In genomic region chr4:105206214-105206613, GRCh38 we compare ENCODE assay signal across 31 cellular contexts.
"Had no signal": no experiment of that assay in that cellular context is flagged by ENCODE, and none has a peak within 500 bp of the region (broad histone marks: within the 10 kb centered on the region; RNA-seq: fewer than 3 reads in every experiment).

No MANE protein-coding gene starts in this region.

- DNase-seq: activated CD4-positive, alpha-beta T cell treated with anti-CD3 and anti-CD28 coated beads for 48 hours; activated CD4-positive, alpha-beta T cell treated with anti-CD3 and anti-CD28 coated beads, Interleukin-2, amount 50 U/mL, for 48 hours; activated CD8-positive, alpha-beta memory T cell treated with anti-CD3 and anti-CD28 coated beads for 24 hours; activated CD8-positive, alpha-beta memory T cell treated with anti-CD3 and anti-CD28 coated beads, Interleukin-2, amount 50 U/mL, for 4 hours; activated effector memory CD4-positive, alpha-beta T cell treated with anti-CD3 and anti-CD28 coated beads, Interleukin-2, amount 50 U/mL, for 16 hours; activated naive CD4-positive, alpha-beta T cell treated with anti-CD3 and anti-CD28 coated beads for 36 hours; activated naive CD8-positive, alpha-beta T cell treated with anti-CD3 and anti-CD28 coated beads, Interleukin-2, amount 10 ng/mL, durations not matched to agents 7 days and 5 days; activated T-cell treated with anti-CD3 and anti-CD28 coated beads, Interleukin-2, amount 50 U/mL, for 1 hour; amniotic stem cell; brain microvascular endothelial cell; central memory CD4-positive, alpha-beta T cell; endodermal cell; foreskin melanocyte; left lung; lower lobe of right lung; mesenchymal stem cell; naive thymus-derived CD8-positive, alpha-beta T cell; sigmoid colon; small intestine; stimulated activated CD4-positive, alpha-beta T cell treated with anti-CD3 and anti-CD28 coated beads, Interleukin-4, amount 100 ng/mL, for 24 hours; stimulated activated naive CD8-positive, alpha-beta T cell treated with anti-CD3 and anti-CD28 coated beads, Interleukin-15, amount 100 ng/mL, for 72 hours; substantia nigra; upper lobe of left lung had no signal

- H3K9me3 ChIP-seq: left lung, lower lobe of right lung, sigmoid colon, upper lobe of left lung, vagina had no signal

- ATAC-seq: activated CD4-positive, CD25-positive, alpha-beta regulatory T cell treated with anti-CD3 and anti-CD28 coated beads, Interleukin-2, amount 50 U/mL, for 24 hours; esophagus mucosa; left lung; lower lobe of right lung; naive thymus-derived CD8-positive, alpha-beta T cell; stimulated activated memory B cell treated with anti-CD40 and anti-IgM and Interleukin-4, amounts not matched to agents 10 μg/mL and 1 μg/mL and 100 μg/mL, for 72 hours; stimulated activated naive CD8-positive, alpha-beta T cell treated with anti-CD3 and anti-CD28 coated beads, Interleukin-15, amount 100 ng/mL, for 72 hours had no signal

- H3K27me3 ChIP-seq: brain microvascular endothelial cell, left lung, sigmoid colon, upper lobe of left lung, vagina had no signal

- H3K27me3 Mint-ChIP-seq: activated naive CD8-positive, alpha-beta T cell treated with anti-CD3 and anti-CD28 coated beads, Interleukin-2, amount 10 ng/mL, durations not matched to agents 7 days and 5 days; naive thymus-derived CD8-positive, alpha-beta T cell; stimulated activated memory B cell treated with anti-CD40 and anti-IgM and Interleukin-4, amounts not matched to agents 10 μg/mL and 1 μg/mL and 100 μg/mL, for 72 hours; stimulated activated naive CD8-positive, alpha-beta T cell treated with anti-CD3 and anti-CD28 coated beads, Interleukin-15, amount 100 ng/mL, for 72 hours had no signal

- FAIRE-seq: astrocyte, islet of Langerhans, small intestine had no signal

- H3K9me3 Mint-ChIP-seq: activated naive CD4-positive, alpha-beta T cell treated with anti-CD3 and anti-CD28 coated beads for 36 hours; activated naive CD8-positive, alpha-beta T cell treated with anti-CD3 and anti-CD28 coated beads, Interleukin-2, amount 10 ng/mL, durations not matched to agents 7 days and 5 days; activated T-helper 1 cell treated with anti-CD3 and anti-CD28 coated beads, Interleukin-12 subunit alpha, Interleukin-12 subunit beta, Interleukin-2, Interleukin-4 antibody, amounts not matched to agents 30 ng/mL and 10 ng/mL and 1 ng/mL, durations not matched to agents 14 hours and 24 hours and 36 hours; endodermal cell; naive thymus-derived CD8-positive, alpha-beta T cell; stimulated activated naive CD8-positive, alpha-beta T cell treated with anti-CD3 and anti-CD28 coated beads, Interleukin-15, amount 100 ng/mL, for 72 hours; T-helper 2 cell treated with Interferon-gamma antibody and Interleukin-4, amounts not matched to agents 5 μg/mL and 100 μg/mL, for 36 hours had no signal

- H3K36me3 ChIP-seq: brain microvascular endothelial cell, left lung, lower lobe of right lung, upper lobe of left lung, vagina had no signal

- H3K4me1 Mint-ChIP-seq: activated naive CD8-positive, alpha-beta T cell treated with anti-CD3 and anti-CD28 coated beads, Interleukin-2, amount 10 ng/mL, durations not matched to agents 7 days and 5 days had no signal

- H3K4me1 ChIP-seq: left lung, lower lobe of right lung, upper lobe of left lung had no signal

- H3K4me3 Mint-ChIP-seq: activated naive CD4-positive, alpha-beta T cell treated with anti-CD3 and anti-CD28 coated beads for 36 hours; activated naive CD8-positive, alpha-beta T cell treated with anti-CD3 and anti-CD28 coated beads, Interleukin-2, amount 10 ng/mL, durations not matched to agents 7 days and 5 days; activated T-helper 1 cell treated with anti-CD3 and anti-CD28 coated beads, Interleukin-12 subunit alpha, Interleukin-12 subunit beta, Interleukin-2, Interleukin-4 antibody, amounts not matched to agents 30 ng/mL and 10 ng/mL and 1 ng/mL, durations not matched to agents 14 hours and 24 hours and 36 hours; endodermal cell; naive thymus-derived CD8-positive, alpha-beta T cell; stimulated activated memory B cell treated with anti-CD40 and anti-IgM and Interleukin-4, amounts not matched to agents 10 μg/mL and 1 μg/mL and 100 μg/mL, for 72 hours; stimulated activated naive CD8-positive, alpha-beta T cell treated with anti-CD3 and anti-CD28 coated beads, Interleukin-15, amount 100 ng/mL, for 72 hours; T-helper 2 cell treated with Interferon-gamma antibody and Interleukin-4, amounts not matched to agents 5 μg/mL and 100 μg/mL, for 36 hours had no signal

- H3K27ac Mint-ChIP-seq: activated naive CD4-positive, alpha-beta T cell treated with anti-CD3 and anti-CD28 coated beads for 36 hours; activated naive CD8-positive, alpha-beta T cell treated with anti-CD3 and anti-CD28 coated beads, Interleukin-2, amount 10 ng/mL, durations not matched to agents 7 days and 5 days; activated T-helper 1 cell treated with anti-CD3 and anti-CD28 coated beads, Interleukin-12 subunit alpha, Interleukin-12 subunit beta, Interleukin-2, Interleukin-4 antibody, amounts not matched to agents 30 ng/mL and 10 ng/mL and 1 ng/mL, durations not matched to agents 14 hours and 24 hours and 36 hours; endodermal cell; stimulated activated memory B cell treated with anti-CD40 and anti-IgM and Interleukin-4, amounts not matched to agents 10 μg/mL and 1 μg/mL and 100 μg/mL, for 72 hours; T-helper 2 cell treated with Interferon-gamma antibody and Interleukin-4, amounts not matched to agents 5 μg/mL and 100 μg/mL, for 36 hours had no signal

- H3K27ac ChIP-seq: brain microvascular endothelial cell, left lung, lower lobe of right lung, sigmoid colon, upper lobe of left lung, vagina had no signal

- H3K4me3 ChIP-seq: left lung, lower lobe of right lung, sigmoid colon, upper lobe of left lung, vagina had no signal
